ENCODE assay signal across 1 cellular context in genomic region chr11:75403037-75403436, GRCh38.
A peak's percentile ranks its signal among the peaks of the same experiment; 100 is the strongest.
TF ChIP-seq lines count a peak whose summit lies in the region.

No MANE protein-coding gene starts in this region.

TF ChIP-seq in WTC11, 78 proteins besides CTCF, POLR2A, EP300 and RAD21:
- TF ChIP-seq ZNF532 (CRISPR knock-in tag; IDR thresholded peaks at IDR 0.05; ENCODE audit: borderline replicate concordance) (peak; percentile 13; the same call in 1 of the 2 replicates), USF2 (CRISPR knock-in tag; IDR thresholded peaks at IDR 0.05) (no peak), ZNF416 (CRISPR knock-in tag; IDR thresholded peaks at IDR 0.05) (no peak)
